ENCODE assay signal across 18 cellular contexts in the genomic region with DNA sequence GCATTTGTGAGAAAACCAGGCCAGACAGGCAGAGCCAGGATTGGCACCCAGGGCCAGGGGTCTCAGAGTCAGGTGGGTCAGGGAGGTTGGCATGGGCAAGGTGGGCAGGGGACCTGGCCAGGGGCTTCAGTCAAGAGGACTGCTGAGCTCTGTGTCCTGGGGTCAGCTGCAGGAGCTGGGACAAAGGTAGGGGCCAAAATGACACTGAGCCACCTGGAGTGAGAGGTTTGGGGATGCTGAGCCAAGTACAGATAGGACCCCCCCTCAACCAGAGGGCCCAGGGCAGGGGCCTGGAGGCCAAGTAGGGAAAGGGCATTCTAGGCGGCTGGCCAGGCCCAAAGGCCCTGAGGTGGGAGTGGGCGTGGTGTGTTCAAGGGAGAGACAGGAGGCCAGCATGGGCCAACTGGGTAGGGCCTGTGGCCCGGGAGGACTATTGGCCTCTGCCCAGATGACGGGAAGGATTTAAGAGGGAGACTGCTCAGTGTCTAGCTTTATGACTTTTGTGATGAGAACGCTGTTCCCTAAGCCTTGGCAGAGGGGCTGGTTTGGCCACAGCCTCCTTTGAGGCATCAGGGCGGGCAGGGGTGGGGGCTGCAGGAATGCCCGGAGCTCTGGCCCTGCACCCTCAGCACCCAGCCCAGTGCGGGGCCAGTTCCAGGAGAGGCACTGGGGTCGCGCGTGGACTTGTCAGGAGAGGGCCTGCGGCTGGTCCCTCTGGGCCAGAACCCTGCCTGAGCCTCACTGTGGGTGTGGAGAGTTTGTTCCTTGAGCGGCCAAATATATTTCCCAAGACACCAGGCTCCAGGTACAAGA. TPM values are rescaled to one million over a fixed set of nuclear protein-coding genes. Genes with fewer than 3 reads are reported as not detected.
DNase-seq lines count a peak whose midpoint lies in the region; ATAC-seq, FAIRE-seq and TF ChIP-seq lines count a peak whose summit lies in the region.
"Had no signal": no experiment of that assay in that cellular context is flagged by ENCODE, and none has a peak within 500 bp of the region (broad histone marks: within the 10 kb centered on the region; RNA-seq: fewer than 3 reads in every experiment).

No MANE protein-coding gene starts in this region.

- H3K4me3 Mint-ChIP-seq in effector memory CD8-positive, alpha-beta T cell, result no peak overlapping the region
- H3K4me3 Mint-ChIP-seq: CD4-positive, CD25-positive, alpha-beta regulatory T cell; HFFc6 had no signal

- peak; percentile 20 for DNase-seq in Right ventricle myocardium superior
- no peak for DNase-seq in cardiac septum (ENCODE audit: low spot score)
- peak; percentile 68 for DNase-seq in kidney
- DNase-seq in sigmoid colon, result peak; percentile 78
- DNase-seq in effector memory CD8-positive, alpha-beta T cell, result no peak
- no peak for DNase-seq in small intestine
- DNase-seq: ACHN; CD4-positive, CD25-positive, alpha-beta regulatory T cell; DMS53; GF-D8; HCEC 1CT; HFFc6 had no signal

- peaks cover 50 to 56% of the 10 kb centered on the region in 2 donors for H3K27me3 Mint-ChIP-seq in effector memory CD8-positive, alpha-beta T cell

- no peaks in the 10 kb centered on the region for H3K36me3 Mint-ChIP-seq in effector memory CD8-positive, alpha-beta T cell (ENCODE audit: insufficient read depth)
- H3K36me3 Mint-ChIP-seq: CD4-positive, CD25-positive, alpha-beta regulatory T cell had no signal

- H3K36me3 ChIP-seq in kidney (ENCODE audit: control insufficient read depth in 1 of 2, insufficient read depth in 2 of 2, low read length in 2 of 2), result no peaks in the 10 kb centered on the region
- H3K36me3 ChIP-seq in sigmoid colon, result no peaks in the 10 kb centered on the region
- H3K36me3 ChIP-seq in small intestine (ENCODE audit: control insufficient read depth in 2 of 2, insufficient read depth in 2 of 2, low read length in 2 of 2), result no peaks in the 10 kb centered on the region
- H3K36me3 ChIP-seq: BLaER1 treated with 17β-estradiol and CSF1 and Interleukin-3, amounts not matched to agents 10 nM and 100 nM had no signal

- TF ChIP-seq CTCF in kidney (IDR thresholded peaks at IDR 0.05; ENCODE audit: borderline replicate concordance, extremely low read depth, insufficient read depth) (no peak), sigmoid colon (IDR thresholded peaks at IDR 0.05) (no peak)

- FAIRE-seq in kidney (lab: Jason Lieb, UNC), result no peak
- no peak for FAIRE-seq in small intestine (lab: Jason Lieb, UNC)
- FAIRE-seq: GM19239 had no signal

- ATAC-seq in Right ventricle myocardium superior (ENCODE audit: poor library complexity) (no peak), HG02973 (IDR thresholded peaks at IDR 0.05; ENCODE audit: unreplicated experiment) (no peak)
- ATAC-seq in effector memory CD8-positive, alpha-beta T cell (replicated peaks), result no peak

- no peak overlapping the region for H3K9ac ChIP-seq in kidney (ENCODE audit: low read length in 2 of 2)
- H3K9ac ChIP-seq: BLaER1 treated with 17β-estradiol and CSF1 and Interleukin-3, amounts not matched to agents 10 nM and 100 nM had no signal

- H3K9me3 Mint-ChIP-seq in effector memory CD8-positive, alpha-beta T cell, result no peaks in the 10 kb centered on the region
- H3K9me3 Mint-ChIP-seq: HFFc6 had no signal

- intact Hi-C loops in Right ventricle myocardium superior (cut with DNase I) (no loop called here), cardiac septum (cut with DNase I) (no loop called here), kidney (cut with DNase I) (loop anchor here (10.0 kb wide), 1 partner anchor 143 kb away; no protein-coding TSS in a partner anchor), sigmoid colon (cut with DNase I) (no loop called here)

- TF ChIP-seq EP300 in sigmoid colon (IDR thresholded peaks at IDR 0.05), result peak in 1 of 4 donors; percentile 42

- H3K27me3 ChIP-seq in sigmoid colon, result peaks cover 0 to 9% (median 0%) of the 10 kb centered on the region in 3 donors
- H3K27me3 ChIP-seq in small intestine (ENCODE audit: control insufficient read depth in 2 of 2, insufficient read depth in 2 of 2, low read length in 2 of 2), result peaks cover 3 to 9% of the 10 kb centered on the region in 2 donors

- H3K4me3 ChIP-seq in kidney (ENCODE audit: low read length in 2 of 2) (no peak overlapping the region), sigmoid colon (no peak overlapping the region), small intestine (ENCODE audit: low read depth in 1 of 2, low read length in 2 of 2) (no peak overlapping the region)
- H3K4me3 ChIP-seq: BLaER1 treated with 17β-estradiol and CSF1 and Interleukin-3, amounts not matched to agents 10 nM and 100 nM had no signal

- H3K27ac ChIP-seq in kidney (ENCODE audit: low read depth in 2 of 2, low read length in 2 of 2) (no peak overlapping the region), sigmoid colon (peak overlapping the region in 2 of 4 donors; percentile 11 to 56), small intestine (ENCODE audit: low read depth in 1 of 2, low read length in 1 of 2) (no peak overlapping the region)
- H3K27ac ChIP-seq: HL-60 had no signal

- H3K27ac Mint-ChIP-seq in effector memory CD8-positive, alpha-beta T cell, result no peak overlapping the region
- H3K27ac Mint-ChIP-seq: CD4-positive, CD25-positive, alpha-beta regulatory T cell; HFFc6 had no signal

- 81 to 87% methylated on average over 13 of the region's 13 CpGs for WGBS in sigmoid colon, 2 donors
- 71 to 90% (median 79%) methylated on average over 13 of the region's 13 CpGs for WGBS in small intestine, 3 donors

- no peak for TF ChIP-seq POLR2A in sigmoid colon (IDR thresholded peaks at IDR 0.05)

- H3K9me3 ChIP-seq in kidney (ENCODE audit: control insufficient read depth in 1 of 2, low read length in 2 of 2) (no peaks in the 10 kb centered on the region), sigmoid colon (no peaks in the 10 kb centered on the region), small intestine (ENCODE audit: control insufficient read depth, low read depth) (no peaks in the 10 kb centered on the region)

- H3K4me1 Mint-ChIP-seq in effector memory CD8-positive, alpha-beta T cell (ENCODE audit: low read depth in 2 of 2), result no peaks in the 10 kb centered on the region
- H3K4me1 Mint-ChIP-seq: CD4-positive, CD25-positive, alpha-beta regulatory T cell had no signal

- H3K4me1 ChIP-seq in kidney (ENCODE audit: control insufficient read depth in 1 of 2, insufficient read depth in 1 of 2, low read depth in 1 of 2, low read length in 2 of 2) (no peaks in the 10 kb centered on the region), sigmoid colon (peaks cover 0 to 18% (median 13%) of the 10 kb centered on the region in 4 donors), small intestine (ENCODE audit: control insufficient read depth in 2 of 2, insufficient read depth in 1 of 2, low read depth in 1 of 2, low read length in 1 of 2) (no peaks in the 10 kb centered on the region)

RNA-seq across cellular contexts. Expression of a gene that starts 3.1 kb away (rescaled TPM):
- total RNA-seq in Right ventricle myocardium superior (not detected), cardiac septum (not detected), kidney (not detected), sigmoid colon (not detected)
- polyA plus RNA-seq in kidney (ENCODE audit: insufficient read depth, low read depth, low replicate concordance) (0.60 TPM), sigmoid colon (not detected), small intestine (not detected)
- total RNA-seq: A172; CD4-positive, CD25-positive, alpha-beta regulatory T cell; H4; HFFc6 had no signal
- polyA plus RNA-seq: CD4-positive, CD25-positive, alpha-beta regulatory T cell had no signal

RNA-seq across cellular contexts. Expression of a gene that starts 40.6 kb away (rescaled TPM):
- total RNA-seq in Right ventricle myocardium superior, result 34.0 TPM
- 11.5 TPM for total RNA-seq in cardiac septum
- 22.9 TPM for total RNA-seq in kidney
- 30.0 TPM for polyA plus RNA-seq in kidney (ENCODE audit: insufficient read depth, low read depth, low replicate concordance)
- total RNA-seq in sigmoid colon, result 10 to 100 TPM; 21.9 to 50.2 (median 35.2) TPM
- 1 to 10 TPM in 2 of 3 donors, under 1 TPM in 1; 0.69 to 5.4 (median 4.2) TPM for polyA plus RNA-seq in sigmoid colon
- 1 to 10 TPM in 2 of 3 donors, under 1 TPM in 1; 0.45 to 9.7 (median 2.4) TPM for polyA plus RNA-seq in small intestine
- total RNA-seq: CD4-positive, CD25-positive, alpha-beta regulatory T cell had no signal
- polyA plus RNA-seq: CD4-positive, CD25-positive, alpha-beta regulatory T cell had no signal

Comparison
In these comparisons a context has a peak if more than half of its experiments do, and no peak if none do; other contexts are left out.
1. DNase-seq: peak in Right ventricle myocardium superior (single experiment), kidney (single experiment) and sigmoid colon (single experiment); none in cardiac septum (single experiment), effector memory CD8-positive, alpha-beta T cell (0 of 3) and small intestine (single experiment).